ENCODE assay signal across 8 cellular contexts in genomic region chr7:99928994-99929729, GRCh38. TPM values are rescaled to one million over a fixed set of nuclear protein-coding genes. Genes with fewer than 3 reads are reported as not detected.
A peak's percentile ranks its signal among the peaks of the same experiment; 100 is the strongest.
DNase-seq lines count a peak whose midpoint lies in the region; ATAC-seq and TF ChIP-seq lines count a peak whose summit lies in the region.

A gene with protein sequence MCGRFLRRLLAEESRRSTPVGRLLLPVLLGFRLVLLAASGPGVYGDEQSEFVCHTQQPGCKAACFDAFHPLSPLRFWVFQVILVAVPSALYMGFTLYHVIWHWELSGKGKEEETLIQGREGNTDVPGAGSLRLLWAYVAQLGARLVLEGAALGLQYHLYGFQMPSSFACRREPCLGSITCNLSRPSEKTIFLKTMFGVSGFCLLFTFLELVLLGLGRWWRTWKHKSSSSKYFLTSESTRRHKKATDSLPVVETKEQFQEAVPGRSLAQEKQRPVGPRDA (minus strand): TSS chr7:99929620. CDS start chr7:99929620, 0 bp downstream.

- ATAC-seq in heart right ventricle (peak; percentile 93 to 100 (median 96)), GM18867 (IDR thresholded peaks at IDR 0.05; ENCODE audit: unreplicated experiment) (no peak)

- H3K27ac ChIP-seq in heart right ventricle: peak within 1 kb of the TSS; percentile 14 to 79 (median 70)

- TF ChIP-seq CTCF in heart right ventricle (IDR thresholded peaks at IDR 0.05): peak; percentile 12 to 75 (median 55)

- H3K36me3 ChIP-seq in adipocyte (ENCODE audit: control insufficient read depth, insufficient read depth, low read length, severe bottlenecking) (no peaks in the 10 kb centered on the region), heart right ventricle (no peaks in the 10 kb centered on the region)

- intact Hi-C loops in heart right ventricle (cut with DNase I): loop anchor here in 4 of 10 donors (5.0 to 10.0 kb wide), 4 partner anchors 46 to 126 kb away; partner anchors contain the start of gene AZGP1 (in 1 of the 4)
- intact Hi-C loops in posterior vena cava (cut with DNase I): no loop called here

- no peak within 1 kb of the TSS for H3K9ac ChIP-seq in adipocyte (ENCODE audit: low read length)

- H3K4me3 ChIP-seq in adipocyte (ENCODE audit: low read length) (peak within 1 kb of the TSS; percentile 15), heart right ventricle (peak within 1 kb of the TSS in 8 of 10 donors; percentile 8 to 50 (median 42))

- H3K9me3 ChIP-seq in adipocyte (ENCODE audit: control insufficient read depth, low read length): no peaks in the 10 kb centered on the region
- H3K9me3 ChIP-seq in heart right ventricle: no peaks in the 10 kb centered on the region

- H3K27me3 ChIP-seq in adipocyte (replicated peaks; ENCODE audit: control insufficient read depth, insufficient read depth, low read length) (peaks cover 41% of the 10 kb centered on the region), heart right ventricle (peaks cover 0 to 18% (median 0%) of the 10 kb centered on the region in 7 donors)

- WGBS in heart right ventricle, 2 donors: 18% methylated on average over 22 of the region's 22 CpGs

- H3K4me1 ChIP-seq in adipocyte (ENCODE audit: control insufficient read depth, insufficient read depth, low read length): no peaks in the 10 kb centered on the region
- peaks cover 4 to 21% (median 11%) of the 10 kb centered on the region in 9 donors for H3K4me1 ChIP-seq in heart right ventricle

- DNase-seq in DMS53 (lab: John Stamatoyannopoulos, UW) (peak; percentile 91), Kasumi-1 (lab: John Stamatoyannopoulos, UW) (peak; percentile 83 to 86), RKO (ENCODE audit: low spot score) (peak; percentile 42), adipocyte (ENCODE audit: low read depth) (peak; percentile 48), heart right ventricle (peak; percentile 68 to 73), posterior vena cava (ENCODE audit: low spot score) (peak; percentile 80), NCI-H1048 (lab: John Stamatoyannopoulos, UW) (no peak)

RNA-seq across cellular contexts. Expression of the gene that starts here (rescaled TPM):
- total RNA-seq in heart right ventricle (under 1 TPM in 1 of 10 donors, not detected in 9; 0.44 TPM), posterior vena cava (not detected)
- polyA plus RNA-seq in heart right ventricle: under 1 TPM in 1 of 2 donors, not detected in 1; 0.29 TPM

Comparison
In these comparisons a context has a peak if more than half of its experiments do, and no peak if none do; other contexts are left out.
1. Peak in DNase-seq, ATAC-seq, H3K4me3 ChIP-seq and H3K27ac ChIP-seq in heart right ventricle; RNA of the gene not detected or under 1 TPM.
2. Peak in DNase-seq in posterior vena cava; RNA of the gene not detected or under 1 TPM.